Comparison of ENCODE assay signal across 8 cellular contexts in the genomic region with DNA sequence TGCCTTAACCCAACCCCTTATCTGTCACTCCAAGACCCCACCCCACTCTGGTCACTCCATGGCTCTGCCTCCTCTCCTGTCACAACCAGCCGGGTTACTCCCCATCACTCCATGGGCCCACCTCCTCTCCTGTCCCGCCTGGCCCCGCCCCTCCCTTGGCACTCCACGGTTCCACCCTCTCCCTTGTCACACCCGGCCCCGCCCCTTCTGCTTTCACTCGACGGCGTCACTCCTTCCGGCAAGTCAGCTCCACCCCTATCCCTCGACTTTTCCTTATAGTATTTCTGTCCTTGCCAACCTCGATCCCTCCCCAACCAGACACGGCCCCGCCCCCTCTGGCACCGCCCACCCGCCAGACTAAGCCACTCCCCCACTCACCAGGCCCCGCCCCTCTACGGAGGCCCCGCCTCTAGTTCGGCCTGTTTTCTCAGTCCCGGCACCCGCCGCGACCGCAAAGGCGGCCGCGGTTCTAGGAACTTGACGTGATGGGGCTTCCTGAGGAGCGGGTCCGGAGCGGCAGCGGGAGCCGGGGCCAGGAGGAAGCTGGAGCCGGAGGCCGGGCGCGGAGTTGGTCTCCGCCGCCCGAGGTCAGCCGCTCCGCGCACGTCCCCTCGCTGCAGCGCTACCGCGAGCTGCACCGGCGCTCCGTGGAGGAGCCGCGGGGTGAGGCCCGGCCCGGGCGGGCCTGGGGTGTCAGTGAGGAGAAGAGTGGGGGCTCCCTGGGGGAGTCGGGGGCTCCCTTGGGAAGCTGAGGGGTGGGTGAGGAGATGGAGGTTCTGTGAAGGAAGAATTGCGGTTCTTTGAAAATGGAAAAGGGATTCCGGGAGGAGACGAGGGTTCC. TPM values are rescaled to one million over a fixed set of nuclear protein-coding genes. Genes with fewer than 3 reads are reported as not detected.
DNase-seq lines count a peak whose midpoint lies in the region; ATAC-seq, FAIRE-seq and TF ChIP-seq lines count a peak whose summit lies in the region.

A gene with protein sequence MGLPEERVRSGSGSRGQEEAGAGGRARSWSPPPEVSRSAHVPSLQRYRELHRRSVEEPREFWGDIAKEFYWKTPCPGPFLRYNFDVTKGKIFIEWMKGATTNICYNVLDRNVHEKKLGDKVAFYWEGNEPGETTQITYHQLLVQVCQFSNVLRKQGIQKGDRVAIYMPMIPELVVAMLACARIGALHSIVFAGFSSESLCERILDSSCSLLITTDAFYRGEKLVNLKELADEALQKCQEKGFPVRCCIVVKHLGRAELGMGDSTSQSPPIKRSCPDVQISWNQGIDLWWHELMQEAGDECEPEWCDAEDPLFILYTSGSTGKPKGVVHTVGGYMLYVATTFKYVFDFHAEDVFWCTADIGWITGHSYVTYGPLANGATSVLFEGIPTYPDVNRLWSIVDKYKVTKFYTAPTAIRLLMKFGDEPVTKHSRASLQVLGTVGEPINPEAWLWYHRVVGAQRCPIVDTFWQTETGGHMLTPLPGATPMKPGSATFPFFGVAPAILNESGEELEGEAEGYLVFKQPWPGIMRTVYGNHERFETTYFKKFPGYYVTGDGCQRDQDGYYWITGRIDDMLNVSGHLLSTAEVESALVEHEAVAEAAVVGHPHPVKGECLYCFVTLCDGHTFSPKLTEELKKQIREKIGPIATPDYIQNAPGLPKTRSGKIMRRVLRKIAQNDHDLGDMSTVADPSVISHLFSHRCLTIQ (plus strand): TSS at position 452 of the 841 bp plus-strand sequence. CDS start 34 bp downstream, at position 486.

- H3K23ac ChIP-seq in H1 (ENCODE audit: insufficient read length) (no peak within 1 kb of the TSS), mesenchymal stem cell (ENCODE audit: low read length in 2 of 2) (peak within 1 kb of the TSS in 1 of 2 experiments; percentile 57)

- H2BK5ac ChIP-seq in H1 (ENCODE audit: low read depth, low read length) = no peak within 1 kb of the TSS; the same call in 1 of the 2 replicates
- H2BK5ac ChIP-seq in mesenchymal stem cell (ENCODE audit: low read depth, low read length, poor library complexity, severe bottlenecking) = peak within 1 kb of the TSS; percentile 76

- H2AFZ ChIP-seq in H1 (ENCODE audit: low read length) (peak within 1 kb of the TSS; percentile 80), mesenchymal stem cell (ENCODE audit: low read depth, low read length) (peak within 1 kb of the TSS; percentile 66)

- peak within 1 kb of the TSS in 2 of 4 experiments; percentile 14 to 37; a peak in 4 of 7 replicates for H3K9ac ChIP-seq in H1 (replicated peaks in 1 of 4; ENCODE audit: extremely low read depth in 1 of 4, low read depth in 3 of 4, low read length in 3 of 4)
- H3K9ac ChIP-seq in mesenchymal stem cell (ENCODE audit: low read length) = peak within 1 kb of the TSS; percentile 92

- TF ChIP-seq POLR2A in H1 (IDR thresholded peaks at IDR 0.05; ENCODE audit: control extremely low read depth in 1 of 2, low read depth in 2 of 2, low read length in 2 of 2) = no peak

- FAIRE-seq in H1 (lab: Jason Lieb, UNC) = no peak

- peak within 1 kb of the TSS; percentile 77 for H3K4me3 ChIP-seq in CD4-positive, CD25-positive, alpha-beta regulatory T cell (ENCODE audit: low read depth, low read length)
- H3K4me3 ChIP-seq in H1 (ENCODE audit: extremely low read depth in 1 of 4, insufficient read depth in 2 of 4, low read depth in 3 of 4, low read length in 4 of 4) = peak within 1 kb of the TSS; percentile 68 to 98 (median 76)
- H3K4me3 ChIP-seq in mesenchymal stem cell (ENCODE audit: insufficient read depth in 1 of 2, low read depth in 1 of 2, low read length in 2 of 2) = peak within 1 kb of the TSS; percentile 75 to 98

- peaks cover 0 to 3% of the 10 kb centered on the region in 2 experiments for H4K20me1 ChIP-seq in H1 (replicated peaks in 1 of 2; ENCODE audit: control insufficient read depth in 1 of 2, insufficient read depth in 2 of 2, low read length in 2 of 2)

- H3K79me2 ChIP-seq in H1 (ENCODE audit: control insufficient read depth in 1 of 2, insufficient read depth in 2 of 2, low read length in 2 of 2) = peaks cover 0 to 9% of the 10 kb centered on the region in 2 experiments; a peak in 1 of 4 replicates

- H4K91ac ChIP-seq in H1 (replicated peaks; ENCODE audit: insufficient read length, low read length) (peak within 1 kb of the TSS; percentile 6), mesenchymal stem cell (ENCODE audit: low read length) (peak within 1 kb of the TSS; percentile 53)

- peak; percentile 77 to 85 for ATAC-seq in CD4-positive, CD25-positive, alpha-beta regulatory T cell (ENCODE audit: low read depth in 2 of 2)
- peak; percentile 56 for ATAC-seq in GM19467 (IDR thresholded peaks at IDR 0.05; ENCODE audit: unreplicated experiment)
- peak; percentile 84 for ATAC-seq in activated CD8-positive, alpha-beta memory T cell treated with anti-CD3 and anti-CD28 coated beads, Interleukin-2, amount 10 ng/mL, durations not matched to agents 7 days and 5 days

- peak within 1 kb of the TSS; percentile 5; the same call in 1 of the 2 replicates for H4K8ac ChIP-seq in H1 (ENCODE audit: extremely low read depth, insufficient read depth, low read length)
- no peak within 1 kb of the TSS for H4K8ac ChIP-seq in mesenchymal stem cell (ENCODE audit: low read length)

- no peak within 1 kb of the TSS; the same call in none of the 2 replicates for H3K18ac ChIP-seq in H1 (ENCODE audit: extremely low read depth, low read length)
- H3K18ac ChIP-seq in mesenchymal stem cell (ENCODE audit: low read depth in 1 of 2, low read length in 2 of 2) = peak within 1 kb of the TSS; percentile 61 to 91

- H3K23me2 ChIP-seq in H1 (ENCODE audit: low read depth, low read length) = peaks cover 14% of the 10 kb centered on the region

- 2% methylated on average over 25 of the region's 61 CpGs; no CpG with 5 or more reads in 1 of the 2 experiments for WGBS in H1 (ENCODE audit: extremely low coverage in 1 of 2, insufficient coverage in 1 of 2, insufficient read length in 1 of 2, insufficient replicate concordance in 2 of 2, low coverage in 1 of 2, low lambda C conversion rate in 2 of 2, missing lambda C conversion rate in 1 of 2), 2 experiments
- WGBS in mesenchymal stem cell = under 1% methylated on average over 61 of the region's 61 CpGs

- H2BK120ac ChIP-seq in H1 (replicated peaks; ENCODE audit: low read depth, low read length) (no peak within 1 kb of the TSS), mesenchymal stem cell (ENCODE audit: low read depth, low read length) (peak within 1 kb of the TSS; percentile 38)

- H2BK12ac ChIP-seq in H1 (ENCODE audit: low read depth, low read length) = no peak within 1 kb of the TSS
- peak within 1 kb of the TSS in 1 of 2 experiments; percentile 90 for H2BK12ac ChIP-seq in mesenchymal stem cell (ENCODE audit: low read length in 2 of 2)

- no peak within 1 kb of the TSS for H3K4ac ChIP-seq in H1 (replicated peaks; ENCODE audit: insufficient read length, low read depth, low read length)
- H3K4ac ChIP-seq in mesenchymal stem cell (ENCODE audit: low read depth in 1 of 2, low read length in 2 of 2) = peak within 1 kb of the TSS; percentile 54 to 89

- CTCF ChIA-PET in activated CD8-positive, alpha-beta memory T cell treated with anti-CD3 and anti-CD28 coated beads, Interleukin-2, amount 10 ng/mL, durations not matched to agents 7 days and 5 days (lab: Charles Lee) = interaction anchor here (0.7 to 8.6 kb wide), 14 partner anchors 11 to 563 kb away, joined by 3 to 168 read pairs (median 3); a partner anchor contains a TSS
- CTCF ChIA-PET in H1 (lab: Charles Lee; ENCODE audit: partially characterized antibody) = interaction anchor here (0.6 to 6.6 kb wide), 15 partner anchors 10 to 159 kb away, joined by 3 to 64 read pairs (median 5); a partner anchor contains a TSS

- peaks cover 40% of the 10 kb centered on the region for H3K4me1 ChIP-seq in CD4-positive, CD25-positive, alpha-beta regulatory T cell (ENCODE audit: control insufficient read depth, insufficient read depth, low read length, poor library complexity, severe bottlenecking)
- H3K4me1 ChIP-seq in H1 (replicated peaks in 1 of 4; ENCODE audit: control insufficient read depth in 3 of 4, insufficient read depth in 4 of 4, low read length in 3 of 4) (peaks cover 0 to 10% (median 4%) of the 10 kb centered on the region in 4 experiments; a peak in 4 of 7 replicates), mesenchymal stem cell (ENCODE audit: control insufficient read depth, insufficient read depth, low read depth, low read length) (peaks cover 18% of the 10 kb centered on the region)

- no peak within 1 kb of the TSS for H3K14ac ChIP-seq in H1 (ENCODE audit: insufficient read length)
- no peak within 1 kb of the TSS for H3K14ac ChIP-seq in mesenchymal stem cell (ENCODE audit: low read length in 2 of 2)

- no peak for TF ChIP-seq EP300 in H1 (IDR thresholded peaks at IDR 0.05; ENCODE audit: borderline replicate concordance in 1 of 2, low read depth in 2 of 2, low read length in 2 of 2)

- H3K27ac ChIP-seq in CD4-positive, CD25-positive, alpha-beta regulatory T cell (ENCODE audit: insufficient read depth, low read length, poor library complexity, severe bottlenecking) = peak within 1 kb of the TSS; percentile 56
- H3K27ac ChIP-seq in H1 (ENCODE audit: low read depth, low read length) = no peak within 1 kb of the TSS
- peak within 1 kb of the TSS; percentile 47 for H3K27ac ChIP-seq in mesenchymal stem cell (ENCODE audit: low read length, poor library complexity, severe bottlenecking)

- H4K5ac ChIP-seq in H1 (ENCODE audit: insufficient read length, low read depth, low read length) = no peak within 1 kb of the TSS

- no peaks in the 10 kb centered on the region for H3K27me3 Mint-ChIP-seq in CD4-positive, CD25-positive, alpha-beta regulatory T cell
- peaks cover 9% of the 10 kb centered on the region for H3K27me3 Mint-ChIP-seq in activated CD8-positive, alpha-beta memory T cell treated with anti-CD3 and anti-CD28 coated beads, Interleukin-2, amount 10 ng/mL, durations not matched to agents 7 days and 5 days

- TF ChIP-seq RAD21 in H1 (IDR thresholded peaks at IDR 0.05 in 1 of 2, conservative IDR thresholded peaks at IDR 0.05 in 1 of 2; ENCODE audit: low read depth in 2 of 2, low read length in 2 of 2) = no peak

- H3K79me1 ChIP-seq in H1 (ENCODE audit: low read depth, low read length) = no peaks in the 10 kb centered on the region; the same call in 1 of the 2 replicates
- peaks cover 24% of the 10 kb centered on the region for H3K79me1 ChIP-seq in mesenchymal stem cell (replicated peaks; ENCODE audit: low read length, poor library complexity, severe bottlenecking)

- peaks cover 18 to 67% (median 49%) of the 10 kb centered on the region in 4 donors for H3K4me1 Mint-ChIP-seq in CD4-positive, CD25-positive, alpha-beta regulatory T cell
- H3K4me1 Mint-ChIP-seq in activated CD8-positive, alpha-beta memory T cell treated with anti-CD3 and anti-CD28 coated beads, Interleukin-2, amount 10 ng/mL, durations not matched to agents 7 days and 5 days = peaks cover 56% of the 10 kb centered on the region

- H3K9me3 Mint-ChIP-seq in CD4-positive, CD25-positive, alpha-beta regulatory T cell = no peaks in the 10 kb centered on the region
- H3K9me3 Mint-ChIP-seq in activated CD8-positive, alpha-beta memory T cell treated with anti-CD3 and anti-CD28 coated beads, Interleukin-2, amount 10 ng/mL, durations not matched to agents 7 days and 5 days (ENCODE audit: low read depth) = no peaks in the 10 kb centered on the region

- peak within 1 kb of the TSS; percentile 88 to 91 (median 91) for H3K27ac Mint-ChIP-seq in CD4-positive, CD25-positive, alpha-beta regulatory T cell
- H3K27ac Mint-ChIP-seq in activated CD8-positive, alpha-beta memory T cell treated with anti-CD3 and anti-CD28 coated beads, Interleukin-2, amount 10 ng/mL, durations not matched to agents 7 days and 5 days = peak within 1 kb of the TSS; percentile 80

- H3K36me3 Mint-ChIP-seq in CD4-positive, CD25-positive, alpha-beta regulatory T cell = no peaks in the 10 kb centered on the region
- peaks cover 4% of the 10 kb centered on the region for H3K36me3 Mint-ChIP-seq in activated CD8-positive, alpha-beta memory T cell treated with anti-CD3 and anti-CD28 coated beads, Interleukin-2, amount 10 ng/mL, durations not matched to agents 7 days and 5 days

- H3K56ac ChIP-seq in H1 (replicated peaks; ENCODE audit: insufficient read length, low read depth, low read length) = peak within 1 kb of the TSS; percentile 17

- no peaks in the 10 kb centered on the region for H3K9me3 ChIP-seq in CD4-positive, CD25-positive, alpha-beta regulatory T cell (ENCODE audit: control insufficient read depth in 2 of 2, low read length in 2 of 2)
- no peaks in the 10 kb centered on the region for H3K9me3 ChIP-seq in H1 (ENCODE audit: insufficient read depth in 2 of 2, low read depth in 1 of 2, low read length in 1 of 2)
- no peaks in the 10 kb centered on the region for H3K9me3 ChIP-seq in mesenchymal stem cell (ENCODE audit: control insufficient read depth, low read length)

- no peak within 1 kb of the TSS; the same call in 1 of the 2 replicates for H2AK5ac ChIP-seq in H1 (ENCODE audit: low read depth, low read length)
- no peak within 1 kb of the TSS for H2AK5ac ChIP-seq in mesenchymal stem cell (ENCODE audit: low read length, severe bottlenecking)

- no peak within 1 kb of the TSS for H2BK20ac ChIP-seq in H1 (ENCODE audit: low read length)

- H2BK15ac ChIP-seq in H1 (ENCODE audit: low read length) (no peak within 1 kb of the TSS), mesenchymal stem cell (ENCODE audit: low read depth, poor library complexity, severe bottlenecking) (peak within 1 kb of the TSS; percentile 63)

- POLR2A ChIA-PET in H1 (lab: Charles Lee; ENCODE audit: partially characterized antibody) = interaction anchor here (0.9 to 1.9 kb wide), 6 partner anchors 11 to 124 kb away, joined by 3 to 6 read pairs (median 3); a partner anchor contains a TSS

- H3K27me3 ChIP-seq in CD4-positive, CD25-positive, alpha-beta regulatory T cell (ENCODE audit: control insufficient read depth, insufficient read depth, low read length) = no peaks in the 10 kb centered on the region
- peaks cover 0 to 17% (median 13%) of the 10 kb centered on the region in 4 experiments; a peak in 6 of 7 replicates for H3K27me3 ChIP-seq in H1 (replicated peaks in 1 of 4; ENCODE audit: control insufficient read depth in 3 of 4, extremely low read depth in 1 of 4, insufficient read depth in 3 of 4, low read length in 3 of 4)
- no peaks in the 10 kb centered on the region for H3K27me3 ChIP-seq in mesenchymal stem cell (ENCODE audit: control insufficient read depth in 1 of 2, insufficient read depth in 1 of 2, low read length in 2 of 2)

- H3K36me3 ChIP-seq in CD4-positive, CD25-positive, alpha-beta regulatory T cell (ENCODE audit: control insufficient read depth, insufficient read depth, low read length) = no peaks in the 10 kb centered on the region
- H3K36me3 ChIP-seq in H1 (ENCODE audit: control insufficient read depth in 2 of 4, insufficient read depth in 4 of 4, low read length in 3 of 4) = no peaks in the 10 kb centered on the region
- H3K36me3 ChIP-seq in mesenchymal stem cell (ENCODE audit: control insufficient read depth in 1 of 2, insufficient read depth in 2 of 2, low read depth in 1 of 2, low read length in 2 of 2) = no peaks in the 10 kb centered on the region

- H3K4me2 ChIP-seq in H1 (ENCODE audit: insufficient read depth in 1 of 2, low read depth in 2 of 2, low read length in 2 of 2) (peak within 1 kb of the TSS; percentile 36 to 85), mesenchymal stem cell (ENCODE audit: low read length, poor library complexity, severe bottlenecking) (peak within 1 kb of the TSS; percentile 60)

- peak; percentile 87 to 98 (median 91) for DNase-seq in CD4-positive, CD25-positive, alpha-beta regulatory T cell
- DNase-seq in HT1080 (ENCODE audit: low read depth) = peak; percentile 93
- peak; percentile 99 for DNase-seq in NOMO-1 treated with dmso at 0.1 percent for 144 hours (lab: John Stamatoyannopoulos, UW; ENCODE audit: unreplicated experiment)
- DNase-seq in activated CD8-positive, alpha-beta memory T cell treated with anti-CD3 and anti-CD28 coated beads, Interleukin-2, amount 10 ng/mL, durations not matched to agents 7 days and 5 days = peak; percentile 99
- peak; percentile 99 for DNase-seq in H1 (ENCODE audit: low read depth in 1 of 2, low spot score in 2 of 2)
- DNase-seq in mesenchymal stem cell = peak; percentile 98
- peak; percentile 78 for DNase-seq in stimulated activated CD8-positive, alpha-beta memory T cell treated with anti-CD3 and anti-CD28 coated beads, Interleukin-12 subunit alpha, Interleukin-12 subunit beta, amount 100 ng/mL, for 24 hours (ENCODE audit: extremely low read depth)

- TF ChIP-seq CTCF in H1 (IDR thresholded peaks at IDR 0.05; ENCODE audit: control extremely low read depth in 1 of 3, insufficient read depth in 1 of 3, low read depth in 1 of 3, low read length in 3 of 3) = no peak

- H3K4me3 Mint-ChIP-seq in CD4-positive, CD25-positive, alpha-beta regulatory T cell = peak within 1 kb of the TSS; percentile 87 to 94 (median 90)
- H3K4me3 Mint-ChIP-seq in activated CD8-positive, alpha-beta memory T cell treated with anti-CD3 and anti-CD28 coated beads, Interleukin-2, amount 10 ng/mL, durations not matched to agents 7 days and 5 days = peak within 1 kb of the TSS; percentile 87

RNA-seq across cellular contexts. Expression of the gene that starts here (rescaled TPM):
- total RNA-seq in CD4-positive, CD25-positive, alpha-beta regulatory T cell = 8.8 TPM
- polyA plus RNA-seq in CD4-positive, CD25-positive, alpha-beta regulatory T cell = 10 to 100 TPM in 3 of 4 donors, 1 to 10 TPM in 1; 8.8 to 14.1 (median 12.8) TPM
- 23.0 and 23.8 TPM in 2 replicates for total RNA-seq in HT1080 (2014; rRNA removed; shearing (Covaris generic))
- polyA plus RNA-seq in HT1080 (2015; cell fraction: cytosol; rRNA removed) = 19.9 and 22.4 TPM in 2 replicates
- 46.8 and 53.3 TPM in 2 replicates for polyA plus RNA-seq in HT1080 (2015; cell fraction: nucleus; rRNA removed)
- total RNA-seq in activated CD8-positive, alpha-beta memory T cell treated with anti-CD3 and anti-CD28 coated beads, Interleukin-2, amount 10 ng/mL, durations not matched to agents 7 days and 5 days = 10 to 100 TPM in 1 of 2 experiments, 1 to 10 TPM in 1; 8.9 to 22.5 TPM
- total RNA-seq in H1 (2021; fragmentation: NEBNext Ultra II Directional; extraction: Animal tissue kit (Norgen Biotek cat#: 25700)) = 17.7 and 19.9 TPM in 2 replicates
- 23.1 and 24.2 TPM in 2 replicates for polyA plus RNA-seq in H1 (2011; rRNA removed)
- 26.3 TPM for polyA plus RNA-seq in H1 (2011; cell fraction: cytosol; rRNA removed)
- polyA plus RNA-seq in H1 (2011; cell fraction: nucleus; rRNA removed) = 38.7 TPM
- polyA plus RNA-seq in H1 (2012, experiment 1 of 2) = 14.4 to 21.1 TPM (median 16.5 TPM) in 4 replicates
- 30.7 TPM for polyA plus RNA-seq in H1 (2012, experiment 2 of 2)
- 34.9 TPM for polyA plus RNA-seq in H1 (2013, experiment 1 of 2)
- 35.6 TPM for polyA plus RNA-seq in H1 (2013, experiment 2 of 2)
- polyA minus RNA-seq in H1 (2011; rRNA and poly(A)+ RNA removed) = 39.1 and 51.8 TPM in 2 replicates
- 25.4 TPM for polyA minus RNA-seq in H1 (2011; cell fraction: cytosol; rRNA and poly(A)+ RNA removed)
- polyA minus RNA-seq in H1 (2011; cell fraction: nucleus; rRNA and poly(A)+ RNA removed) = 17.2 TPM
- polyA plus RNA-seq in mesenchymal stem cell (2013, experiment 1 of 2) = 76.1 TPM
- 72.3 TPM for polyA plus RNA-seq in mesenchymal stem cell (2013, experiment 2 of 2)
